Comparison of ENCODE assay signal across 30 cellular contexts in genomic region chr1:239558559-239558958, GRCh38.
"Had no signal": no experiment of that assay in that cellular context is flagged by ENCODE, and none has a peak within 500 bp of the region (broad histone marks: within the 10 kb centered on the region; RNA-seq: fewer than 3 reads in every experiment).

No MANE protein-coding gene starts in this region.

- H3K4me1 ChIP-seq: foreskin keratinocyte, right lobe of liver, uterus had no signal

- H3K4me3 Mint-ChIP-seq: activated CD8-positive, alpha-beta memory T cell treated with anti-CD3 and anti-CD28 coated beads, Interleukin-2, amount 10 ng/mL, durations not matched to agents 7 days and 5 days; activated CD8-positive, alpha-beta T cell treated with anti-CD3 and anti-CD28 coated beads, Interleukin-2, amount 10 ng/mL, durations not matched to agents 7 days and 5 days; effector memory CD8-positive, alpha-beta T cell; immature natural killer cell; naive B cell; nephron progenitor cell; stimulated activated naive CD8-positive, alpha-beta T cell treated with anti-CD3 and anti-CD28 coated beads, Interleukin-15, Interleukin-2, amounts not matched to agents 100 ng/mL and 50 ng/mL, for 24 hours; type B pancreatic cell had no signal

- H3K27me3 Mint-ChIP-seq: activated CD8-positive, alpha-beta memory T cell treated with anti-CD3 and anti-CD28 coated beads, Interleukin-2, amount 10 ng/mL, durations not matched to agents 7 days and 5 days; effector memory CD8-positive, alpha-beta T cell; naive B cell; progenitor cell of endocrine pancreas; stimulated activated naive CD8-positive, alpha-beta T cell treated with anti-CD3 and anti-CD28 coated beads, Interleukin-15, Interleukin-2, amounts not matched to agents 100 ng/mL and 50 ng/mL, for 24 hours had no signal

- H3K9me3 ChIP-seq: esophagus muscularis mucosa, heart left ventricle, neutrophil, right lobe of liver, uterus had no signal

- FAIRE-seq: astrocyte, endothelial cell of umbilical vein, kidney had no signal

- H3K27ac Mint-ChIP-seq: activated CD8-positive, alpha-beta memory T cell treated with anti-CD3 and anti-CD28 coated beads, Interleukin-2, amount 10 ng/mL, durations not matched to agents 7 days and 5 days; activated CD8-positive, alpha-beta T cell treated with anti-CD3 and anti-CD28 coated beads, Interleukin-2, amount 10 ng/mL, durations not matched to agents 7 days and 5 days; activated T-helper 2 cell treated with anti-CD3 and anti-CD28 coated beads, Interferon-gamma antibody, Interleukin-2, Interleukin-4, amounts not matched to agents 10 μg/mL and 5 μg/mL and 100 μg/mL, durations not matched to agents 14 hours and 24 hours and 36 hours; effector memory CD8-positive, alpha-beta T cell; immature natural killer cell; nephron progenitor cell; progenitor cell of endocrine pancreas; stimulated activated naive CD8-positive, alpha-beta T cell treated with anti-CD3 and anti-CD28 coated beads, Interleukin-15, Interleukin-2, amounts not matched to agents 100 ng/mL and 50 ng/mL, for 24 hours; type B pancreatic cell had no signal

- DNase-seq: activated CD4-positive, CD25-positive, alpha-beta regulatory T cell; activated CD8-positive, alpha-beta memory T cell treated with anti-CD3 and anti-CD28 coated beads, Interleukin-2, amount 10 ng/mL, durations not matched to agents 7 days and 5 days; activated CD8-positive, alpha-beta T cell treated with anti-CD3 and anti-CD28 coated beads, Interleukin-2, amount 10 ng/mL, durations not matched to agents 7 days and 5 days; activated naive CD4-positive, alpha-beta T cell treated with Interleukin-2 at 50 U/mL for 16 hours; activated T-cell treated with anti-CD3 and anti-CD28 coated beads, Interleukin-2, amount 50 U/mL, for 48 hours; amniotic stem cell; brain microvascular endothelial cell; caudate nucleus; cortex of kidney; effector memory CD8-positive, alpha-beta T cell; heart left ventricle; hypothalamus; kidney; left colon; naive B cell; nephron progenitor cell; right lobe of liver; stimulated activated CD4-positive, alpha-beta T cell treated with anti-CD3 and anti-CD28 coated beads, Interleukin-2, amount 100 ng/mL, for 48 hours; substantia nigra; uterus had no signal

- H3K27ac ChIP-seq: brain microvascular endothelial cell, esophagus muscularis mucosa, foreskin keratinocyte, heart left ventricle, neutrophil, right lobe of liver, uterus had no signal

- H3K36me3 Mint-ChIP-seq: activated CD8-positive, alpha-beta memory T cell treated with anti-CD3 and anti-CD28 coated beads, Interleukin-2, amount 10 ng/mL, durations not matched to agents 7 days and 5 days; immature natural killer cell; naive B cell; type B pancreatic cell had no signal

- H3K27me3 ChIP-seq: brain microvascular endothelial cell, esophagus muscularis mucosa, foreskin keratinocyte, heart left ventricle, neutrophil, right lobe of liver, uterus had no signal

- ATAC-seq: activated CD8-positive, alpha-beta memory T cell treated with anti-CD3 and anti-CD28 coated beads, Interleukin-2, amount 10 ng/mL, durations not matched to agents 7 days and 5 days; activated CD8-positive, alpha-beta T cell treated with anti-CD3 and anti-CD28 coated beads, Interleukin-2, amount 10 ng/mL, durations not matched to agents 7 days and 5 days; effector memory CD8-positive, alpha-beta T cell; foreskin keratinocyte; heart left ventricle had no signal

- H3K4me3 ChIP-seq: esophagus muscularis mucosa, heart left ventricle, right lobe of liver, uterus had no signal

- H3K9me3 Mint-ChIP-seq: activated T-helper 2 cell treated with anti-CD3 and anti-CD28 coated beads, Interferon-gamma antibody, Interleukin-2, Interleukin-4, amounts not matched to agents 10 μg/mL and 5 μg/mL and 100 μg/mL, durations not matched to agents 14 hours and 24 hours and 36 hours; effector memory CD8-positive, alpha-beta T cell; immature natural killer cell; nephron progenitor cell; stimulated activated naive CD8-positive, alpha-beta T cell treated with anti-CD3 and anti-CD28 coated beads, Interleukin-15, Interleukin-2, amounts not matched to agents 100 ng/mL and 50 ng/mL, for 24 hours; type B pancreatic cell had no signal

- H3K36me3 ChIP-seq: brain microvascular endothelial cell, esophagus muscularis mucosa, heart left ventricle, neutrophil, right lobe of liver, uterus had no signal
